ENCODE assay signal across 9 cellular contexts in the genomic region with DNA sequence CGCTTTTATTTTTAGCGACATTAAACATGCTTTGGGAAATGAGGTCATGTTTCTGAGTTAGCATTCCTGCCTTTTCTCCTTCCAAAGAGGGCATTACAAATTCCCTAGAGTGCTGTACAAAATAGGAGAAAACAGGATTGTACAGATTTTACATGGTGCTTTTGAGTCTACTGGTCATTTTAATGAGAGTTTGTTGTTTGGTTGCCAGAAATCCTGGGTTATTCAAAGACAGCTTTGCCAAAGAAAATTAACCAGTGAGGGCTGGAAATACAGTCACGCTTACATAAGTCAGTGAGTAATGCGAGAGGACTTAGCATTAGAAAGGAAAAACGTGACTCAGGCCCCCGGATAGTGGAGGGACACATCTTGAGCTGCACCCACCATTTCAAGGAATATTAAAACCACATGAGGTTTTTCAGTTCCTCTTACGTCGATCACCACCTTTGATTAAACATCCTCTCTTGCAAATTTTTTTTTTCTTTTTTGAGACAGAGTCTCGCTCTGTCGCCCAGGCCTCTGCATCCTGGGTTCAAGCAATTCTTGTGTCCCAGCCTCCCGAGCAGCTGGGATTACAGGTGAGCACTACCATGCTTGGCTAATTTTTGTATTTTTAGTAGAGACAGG.
DNase-seq lines count a peak whose midpoint lies in the region; FAIRE-seq lines count a peak whose summit lies in the region.
"Had no signal": no experiment of that assay in that cellular context is flagged by ENCODE, and none has a peak within 500 bp of the region (broad histone marks: within the 10 kb centered on the region; RNA-seq: fewer than 3 reads in every experiment).

No MANE protein-coding gene starts in this region.

- H2AFZ ChIP-seq in ACC112 (ENCODE audit: low read length, unreplicated experiment) = no peak overlapping the region

- FAIRE-seq in GM19239 (lab: Jason Lieb, UNC) = peak; percentile 90

- no peak overlapping the region for H3K4me3 ChIP-seq in ACC112 (ENCODE audit: low read depth, low read length)

- DNase-seq in GM19239 (ENCODE audit: insufficient read length, low spot score) = peak; percentile 13
- DNase-seq in NAMALWA (ENCODE audit: low spot score) = peak; percentile 61
- DNase-seq in activated T-cell treated with anti-CD3 and anti-CD28 coated beads for 48 hours (ENCODE audit: low read depth) = peak; percentile 26
- DNase-seq in fibroblast of the conjunctiva (ENCODE audit: low read depth) = peak; percentile 95
- DNase-seq in stimulated activated CD4-positive, alpha-beta T cell treated with anti-CD3 and anti-CD28 coated beads, Interleukin-1b, Interleukin-23, amount 100 ng/mL, for 24 hours (ENCODE audit: low read depth in 4 of 4, low spot score in 1 of 4) = peak; percentile 28 to 58 (median 40)
- no peak for DNase-seq in HUDEP-2 (lab: John Stamatoyannopoulos, UW; ENCODE audit: unreplicated experiment in 76 of 76)
- DNase-seq in LoVo (ENCODE audit: low spot score) = no peak

- no peaks in the 10 kb centered on the region for H3K36me3 ChIP-seq in ACC112 (ENCODE audit: insufficient read depth, low read length)
- H3K36me3 ChIP-seq: neutrophil had no signal

- peak overlapping the region; percentile 92 for H3K27ac ChIP-seq in ACC112 (ENCODE audit: low read depth, low read length)
- H3K27ac ChIP-seq: neutrophil had no signal

- no peaks in the 10 kb centered on the region for H3K27me3 ChIP-seq in ACC112 (ENCODE audit: insufficient read depth, low read length)
- H3K27me3 ChIP-seq: neutrophil had no signal

- H3K4me1 ChIP-seq in ACC112 (ENCODE audit: control insufficient read depth, insufficient read depth, low read length, unreplicated experiment) = peaks cover 32% of the 10 kb centered on the region

- H3K79me2 ChIP-seq in ACC112 (ENCODE audit: control insufficient read depth, insufficient read depth, low read length, unreplicated experiment) = peaks cover 14% of the 10 kb centered on the region

Comparison
In these comparisons a context has a peak if more than half of its experiments do, and no peak if none do; other contexts are left out.
1. DNase-seq: peak in GM19239 (single experiment), NAMALWA (single experiment), activated T-cell treated with anti-CD3 and anti-CD28 coated beads for 48 hours (single experiment), fibroblast of the conjunctiva (single experiment) and stimulated activated CD4-positive, alpha-beta T cell treated with anti-CD3 and anti-CD28 coated beads, Interleukin-1b, Interleukin-23, amount 100 ng/mL, for 24 hours (4 of 4); none in HUDEP-2 (0 of 76) and LoVo (single experiment).